Comparison of ENCODE assay signal across 21 cellular contexts in the genomic region with DNA sequence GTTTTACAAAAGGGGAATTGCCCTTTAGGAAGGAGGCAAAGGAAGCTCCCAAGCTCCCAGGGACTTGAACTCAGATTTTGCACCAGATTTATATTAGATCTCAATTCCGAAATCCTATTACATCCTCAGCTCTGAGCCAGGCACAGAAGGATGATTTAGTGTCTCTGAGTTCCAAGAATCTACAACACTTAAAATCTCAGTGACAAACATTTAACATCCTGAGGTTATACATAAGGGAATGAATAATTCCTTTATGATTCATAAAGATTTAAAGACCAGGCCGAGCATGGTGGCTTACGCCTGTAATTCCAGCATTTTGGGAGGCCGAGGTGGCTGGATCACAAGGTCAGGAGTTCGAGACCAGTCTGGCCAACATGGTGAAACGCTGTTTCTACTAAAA. TPM values are rescaled to one million over a fixed set of nuclear protein-coding genes. Genes with fewer than 3 reads are reported as not detected.
A peak's percentile ranks its signal among the peaks of the same experiment; 100 is the strongest.
DNase-seq lines count a peak whose midpoint lies in the region; ATAC-seq and TF ChIP-seq lines count a peak whose summit lies in the region.
"Had no signal": no experiment of that assay in that cellular context is flagged by ENCODE, and none has a peak within 500 bp of the region (broad histone marks: within the 10 kb centered on the region; RNA-seq: fewer than 3 reads in every experiment).

No MANE protein-coding gene starts in this region.

- H3K4me2 ChIP-seq in PC-3 (ENCODE audit: low read length): 0 out of 2 replicates have a peak overlapping the region, but pooled peaks have one; percentile 2
- no peak overlapping the region for H3K4me2 ChIP-seq in skeletal muscle satellite cell (ENCODE audit: low read length)

- H3K27ac Mint-ChIP-seq in T-helper 2 cell treated with Interferon-gamma antibody and Interleukin-4, amounts not matched to agents 5 μg/mL and 100 μg/mL, for 36 hours: no peak overlapping the region
- H3K27ac Mint-ChIP-seq in effector memory CD8-positive, alpha-beta T cell: peak overlapping the region; percentile 89 to 95
- H3K27ac Mint-ChIP-seq in progenitor cell of endocrine pancreas: no peak overlapping the region

- H3K4me3 Mint-ChIP-seq in T-helper 2 cell treated with Interferon-gamma antibody and Interleukin-4, amounts not matched to agents 5 μg/mL and 100 μg/mL, for 36 hours: peak overlapping the region; percentile 59
- peak overlapping the region; percentile 77 to 84 for H3K4me3 Mint-ChIP-seq in effector memory CD8-positive, alpha-beta T cell
- H3K4me3 Mint-ChIP-seq in progenitor cell of endocrine pancreas (ENCODE audit: low read depth): no peak overlapping the region
- H3K4me3 Mint-ChIP-seq: activated naive CD8-positive, alpha-beta T cell treated with anti-CD3 and anti-CD28 coated beads, Interleukin-2, amount 10 ng/mL, durations not matched to agents 7 days and 5 days; brain; endodermal cell had no signal

- peaks cover 9% of the 10 kb centered on the region; the same call in 1 of the 2 replicates for H3K79me2 ChIP-seq in PC-3 (ENCODE audit: low read length)

- no peak overlapping the region for H2AFZ ChIP-seq in PC-3 (ENCODE audit: low read length)

- TF ChIP-seq CTCF in PC-3 (conservative IDR thresholded peaks at IDR 0.05; ENCODE audit: low read depth, low read length): no peak
- TF ChIP-seq CTCF in progenitor cell of endocrine pancreas (IDR thresholded peaks at IDR 0.05; ENCODE audit: unreplicated experiment): no peak

- H3K27me3 Mint-ChIP-seq in T-helper 2 cell treated with Interferon-gamma antibody and Interleukin-4, amounts not matched to agents 5 μg/mL and 100 μg/mL, for 36 hours (ENCODE audit: low read depth): no peaks in the 10 kb centered on the region
- H3K27me3 Mint-ChIP-seq in effector memory CD8-positive, alpha-beta T cell: no peaks in the 10 kb centered on the region
- H3K27me3 Mint-ChIP-seq in progenitor cell of endocrine pancreas: peaks cover 17% of the 10 kb centered on the region

- peaks cover 13% of the 10 kb centered on the region for H3F3A ChIP-seq in PC-3 (ENCODE audit: low read length, unreplicated experiment)

- intact Hi-C loops in PC-3 (cut with micrococcal nuclease): no loop called here

- no peaks in the 10 kb centered on the region for H4K20me1 ChIP-seq in PC-3 (ENCODE audit: low read length)

- POLR2A ChIA-PET in PC-3 (lab: Charles Lee; ENCODE audit: unreplicated experiment): no interaction called here

- H3K36me3 Mint-ChIP-seq in T-helper 2 cell treated with Interferon-gamma antibody and Interleukin-4, amounts not matched to agents 5 μg/mL and 100 μg/mL, for 36 hours (ENCODE audit: low read depth): no peaks in the 10 kb centered on the region
- H3K36me3 Mint-ChIP-seq in effector memory CD8-positive, alpha-beta T cell (ENCODE audit: insufficient read depth): peaks cover 29% of the 10 kb centered on the region
- no peaks in the 10 kb centered on the region for H3K36me3 Mint-ChIP-seq in progenitor cell of endocrine pancreas (ENCODE audit: insufficient read depth)
- H3K36me3 Mint-ChIP-seq: brain had no signal

- H3K36me3 ChIP-seq in PC-3 (ENCODE audit: low read depth, low read length) (no peaks in the 10 kb centered on the region), skeletal muscle satellite cell (ENCODE audit: insufficient read depth, low read length) (no peaks in the 10 kb centered on the region)
- H3K36me3 ChIP-seq: BE2C, colonic mucosa, right atrium auricular region, upper lobe of left lung had no signal

- DNase-seq in T-helper 2 cell treated with Interferon-gamma antibody and Interleukin-4, amounts not matched to agents 5 μg/mL and 100 μg/mL, for 36 hours (ENCODE audit: low spot score): no peak
- no peak for DNase-seq in T-helper 2 cell
- no peak for DNase-seq in PC-3
- DNase-seq in effector memory CD8-positive, alpha-beta T cell: no peak
- DNase-seq in progenitor cell of endocrine pancreas (ENCODE audit: low spot score, unreplicated experiment): no peak
- no peak for DNase-seq in NCI-H1930 (lab: John Stamatoyannopoulos, UW)
- DNase-seq: activated naive CD8-positive, alpha-beta T cell treated with anti-CD3 and anti-CD28 coated beads, Interleukin-2, amount 10 ng/mL, durations not matched to agents 7 days and 5 days; activated T-cell treated with anti-CD3 and anti-CD28 coated beads, Interleukin-2, amount 50 U/mL, for 48 hours; BE2C; colonic mucosa; endodermal cell; KG1; NCI-H1694 treated with DMSO at 0.1 percent for 48 hours; SHP77 treated with DMSO at 0.1 percent for 48 hours; SW 1271; upper lobe of left lung had no signal

- H3K9ac ChIP-seq in PC-3 (ENCODE audit: low read length): no peak overlapping the region
- peak overlapping the region; percentile 10 for H3K9ac ChIP-seq in skeletal muscle satellite cell (ENCODE audit: low read depth, low read length)

- H3K9me3 Mint-ChIP-seq in T-helper 2 cell treated with Interferon-gamma antibody and Interleukin-4, amounts not matched to agents 5 μg/mL and 100 μg/mL, for 36 hours: no peaks in the 10 kb centered on the region
- no peaks in the 10 kb centered on the region for H3K9me3 Mint-ChIP-seq in effector memory CD8-positive, alpha-beta T cell
- H3K9me3 Mint-ChIP-seq in progenitor cell of endocrine pancreas (ENCODE audit: low read depth): no peaks in the 10 kb centered on the region
- H3K9me3 Mint-ChIP-seq: activated naive CD8-positive, alpha-beta T cell treated with anti-CD3 and anti-CD28 coated beads, Interleukin-2, amount 10 ng/mL, durations not matched to agents 7 days and 5 days; brain; endodermal cell had no signal

- H3K27ac ChIP-seq in PC-3 (ENCODE audit: low read length): peak overlapping the region; percentile 94; the same call in 1 of the 2 replicates
- H3K27ac ChIP-seq: colonic mucosa, right atrium auricular region had no signal

- BruUV-seq in PC-3 (replicated peaks; lab: Mats Ljungman, UMichigan): no TSS peak

- H3K9me2 ChIP-seq in PC-3 (replicated peaks; ENCODE audit: low read length): no peaks in the 10 kb centered on the region

- peaks cover 73% of the 10 kb centered on the region for H3K4me1 ChIP-seq in PC-3 (ENCODE audit: insufficient read depth, low read length)
- peaks cover 85% of the 10 kb centered on the region for H3K4me1 ChIP-seq in skeletal muscle satellite cell (ENCODE audit: control insufficient read depth, insufficient read depth, low read length)
- H3K4me1 ChIP-seq: BE2C had no signal

- H3K4me1 Mint-ChIP-seq in T-helper 2 cell treated with Interferon-gamma antibody and Interleukin-4, amounts not matched to agents 5 μg/mL and 100 μg/mL, for 36 hours (ENCODE audit: low read depth): peaks cover 76% of the 10 kb centered on the region
- peaks cover 73 to 82% of the 10 kb centered on the region in 2 donors for H3K4me1 Mint-ChIP-seq in effector memory CD8-positive, alpha-beta T cell (ENCODE audit: low read depth in 2 of 2)
- H3K4me1 Mint-ChIP-seq in progenitor cell of endocrine pancreas (ENCODE audit: low read depth): peaks cover 13% of the 10 kb centered on the region

- ATAC-seq in PC-3: no peak
- ATAC-seq in effector memory CD8-positive, alpha-beta T cell (replicated peaks): no peak
- no peak for ATAC-seq in HG02642 (IDR thresholded peaks at IDR 0.05; ENCODE audit: poor library complexity, unreplicated experiment)
- ATAC-seq: HCT116 had no signal

- H3K27me3 ChIP-seq in PC-3 (ENCODE audit: low read length) (no peaks in the 10 kb centered on the region), skeletal muscle satellite cell (ENCODE audit: control insufficient read depth, insufficient read depth, low read length) (no peaks in the 10 kb centered on the region)
- H3K27me3 ChIP-seq: BE2C, colonic mucosa, right atrium auricular region, upper lobe of left lung had no signal

- CTCF ChIA-PET in PC-3 (lab: Charles Lee): no interaction called here

- H3K9me3 ChIP-seq in PC-3 (ENCODE audit: low read length): no peaks in the 10 kb centered on the region
- H3K9me3 ChIP-seq in skeletal muscle satellite cell (replicated peaks; ENCODE audit: low read length): no peaks in the 10 kb centered on the region
- H3K9me3 ChIP-seq: BE2C, colonic mucosa, right atrium auricular region, upper lobe of left lung had no signal

- no peak overlapping the region for H3K4me3 ChIP-seq in PC-3 (ENCODE audit: low read length)
- H3K4me3 ChIP-seq in skeletal muscle satellite cell (ENCODE audit: low read length): no peak overlapping the region
- H3K4me3 ChIP-seq: colonic mucosa, right atrium auricular region, upper lobe of left lung had no signal

RNA-seq across cellular contexts. Expression of a gene that starts 16.5 kb away (rescaled TPM):
- total RNA-seq in PC-3 (2014; rRNA removed) (209 and 257 TPM in 2 replicates), progenitor cell of endocrine pancreas (56.0 and 62.0 TPM in 2 replicates)
- total RNA-seq in skeletal muscle satellite cell (2012; rRNA removed): 110 and 184 TPM in 2 replicates

RNA-seq across cellular contexts. Expression of a gene that starts 44.8 kb away (rescaled TPM):
- total RNA-seq in PC-3 (2014; rRNA removed) (25.4 and 27.9 TPM in 2 replicates), progenitor cell of endocrine pancreas (37.0 and 38.4 TPM in 2 replicates)
- 13.1 and 13.4 TPM in 2 replicates for total RNA-seq in skeletal muscle satellite cell (2012; rRNA removed)

Comparison
In these comparisons a context has a peak if more than half of its experiments do, and no peak if none do; other contexts are left out.
1. H3K27ac Mint-ChIP-seq: peak in effector memory CD8-positive, alpha-beta T cell (2 of 2); none in T-helper 2 cell treated with Interferon-gamma antibody and Interleukin-4, amounts not matched to agents 5 μg/mL and 100 μg/mL, for 36 hours (single experiment) and progenitor cell of endocrine pancreas (single experiment).